Comparison of ENCODE assay signal across 6 cellular contexts in the genomic region with DNA sequence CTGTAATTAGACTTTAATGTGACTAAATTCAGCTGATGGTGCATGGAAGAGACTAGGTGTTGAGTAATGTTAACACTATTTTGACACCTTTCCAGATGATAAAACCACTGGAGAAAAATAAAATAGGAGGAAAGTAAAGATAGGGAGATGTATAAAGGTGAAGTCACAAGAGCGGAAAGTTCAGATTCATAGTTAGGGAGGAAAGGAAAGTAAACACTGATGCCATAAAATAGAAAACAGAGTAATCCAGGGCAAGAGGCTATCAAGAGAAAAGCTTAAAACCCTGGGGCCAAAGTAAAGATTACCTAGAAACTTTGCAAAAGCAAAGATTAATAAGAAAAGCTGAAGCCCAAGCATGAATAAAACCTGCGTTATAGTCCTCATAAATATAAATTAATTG.
"Had no signal": no experiment of that assay in that cellular context is flagged by ENCODE, and none has a peak within 500 bp of the region (broad histone marks: within the 10 kb centered on the region; RNA-seq: fewer than 3 reads in every experiment).

No MANE protein-coding gene starts in this region.

- H3K4me3 ChIP-seq: GM23338 had no signal

- H3K27ac Mint-ChIP-seq: GM23338, H9, IgD-negative memory B cell had no signal

- ATAC-seq: GM23338, HepG2 had no signal

- DNase-seq: H9, HCEC 1CT had no signal

- H3K36me3 Mint-ChIP-seq: IgD-negative memory B cell had no signal

- H3K4me3 Mint-ChIP-seq: GM23338, H9, IgD-negative memory B cell had no signal

- H3K4me1 Mint-ChIP-seq: IgD-negative memory B cell had no signal

- H3K27ac ChIP-seq: HL-60 had no signal
